27 cellular contexts compared by ENCODE assay signal in genomic region chr11:57440744-57441414, GRCh38. TPM values are rescaled to one million over a fixed set of nuclear protein-coding genes. Genes with fewer than 3 reads are reported as not detected.
DNase-seq lines count a peak whose midpoint lies in the region; ATAC-seq, FAIRE-seq and TF ChIP-seq lines count a peak whose summit lies in the region.
"Had no signal": no experiment of that assay in that cellular context is flagged by ENCODE, and none has a peak within 500 bp of the region (broad histone marks: within the 10 kb centered on the region; RNA-seq: fewer than 3 reads in every experiment).

No MANE protein-coding gene starts in this region.

- H3K36me3 ChIP-seq in bronchial epithelial cell (ENCODE audit: control insufficient read depth, insufficient read depth, low read length) (no peaks in the 10 kb centered on the region), colonic mucosa (no peaks in the 10 kb centered on the region)
- H3K36me3 ChIP-seq: BLaER1 treated with 17β-estradiol and CSF1 and Interleukin-3, amounts not matched to agents 10 nM and 100 nM; brain microvascular endothelial cell; SJCRH30; tibial nerve had no signal

- H3K9me3 ChIP-seq in colonic mucosa = no peaks in the 10 kb centered on the region
- H3K9me3 ChIP-seq: BLaER1 treated with 17β-estradiol and CSF1 and Interleukin-3, amounts not matched to agents 10 nM and 100 nM; Caco-2; SJCRH30; tibial nerve had no signal

- TF ChIP-seq CTCF in bronchial epithelial cell (IDR thresholded peaks at IDR 0.05; ENCODE audit: insufficient read depth, low read length, severe bottlenecking) (no peak), colonic mucosa (IDR thresholded peaks at IDR 0.05) (no peak)

- H3K4me3 ChIP-seq in bronchial epithelial cell (ENCODE audit: low read depth, low read length) = no peak overlapping the region
- H3K4me3 ChIP-seq in colonic mucosa = no peak overlapping the region
- H3K4me3 ChIP-seq: BLaER1 treated with 17β-estradiol and CSF1 and Interleukin-3, amounts not matched to agents 10 nM and 100 nM; GM12878; SJCRH30; skin epidermis; tibial nerve had no signal

- DNase-seq in DMS79 (lab: John Stamatoyannopoulos, UW) = peak; percentile 70
- peak; percentile 80 for DNase-seq in NCI-H2029 treated with DMSO at 0.1 percent for 48 hours (lab: John Stamatoyannopoulos, UW)
- DNase-seq in bronchial epithelial cell (ENCODE audit: low read depth) = no peak
- DNase-seq in stimulated activated effector memory CD8-positive, alpha-beta T cell treated with anti-CD3 and anti-CD28 coated beads, Interleukin-12 subunit alpha, Interleukin-12 subunit beta, amount 100 ng/mL, for 72 hours (ENCODE audit: low spot score in 2 of 2) = no peak
- no peak for DNase-seq in colonic mucosa
- no peak for DNase-seq in NK-92 treated with Interleukin-12 subunit alpha and Interleukin-12 subunit beta, amount 100 ng/mL, for 24 hours (lab: John Stamatoyannopoulos, UW)
- DNase-seq: activated naive CD4-positive, alpha-beta T cell treated with anti-CD3 and anti-CD28 coated beads, Interleukin-2, amount 50 U/mL, for 16 hours; amniotic stem cell; brain microvascular endothelial cell; Caco-2; EL; naive thymus-derived CD8-positive, alpha-beta T cell; NCI-H2171; NCI-H524; occipital lobe; SJCRH30; stimulated activated naive CD8-positive, alpha-beta T cell treated with anti-CD3 and anti-CD28 coated beads, Interleukin-15, amount 100 ng/mL, for 72 hours had no signal

- no peak overlapping the region for H3K9ac ChIP-seq in colonic mucosa (ENCODE audit: low read depth in 2 of 2, low read length in 2 of 2)
- H3K9ac ChIP-seq: BLaER1 treated with 17β-estradiol and CSF1 and Interleukin-3, amounts not matched to agents 10 nM and 100 nM had no signal

- no peak overlapping the region for H3K4me3 Mint-ChIP-seq in stimulated activated effector memory CD8-positive, alpha-beta T cell treated with anti-CD3 and anti-CD28 coated beads, Interleukin-12 subunit alpha, Interleukin-12 subunit beta, amount 100 ng/mL, for 72 hours
- H3K4me3 Mint-ChIP-seq: naive thymus-derived CD8-positive, alpha-beta T cell; stimulated activated naive CD8-positive, alpha-beta T cell treated with anti-CD3 and anti-CD28 coated beads, Interleukin-15, amount 100 ng/mL, for 72 hours had no signal

- intact Hi-C loops in colonic mucosa (cut with DNase I) = no loop called here

- peak overlapping the region; percentile 39 for H3K27ac Mint-ChIP-seq in stimulated activated effector memory CD8-positive, alpha-beta T cell treated with anti-CD3 and anti-CD28 coated beads, Interleukin-12 subunit alpha, Interleukin-12 subunit beta, amount 100 ng/mL, for 72 hours

- H3K27me3 ChIP-seq in bronchial epithelial cell (ENCODE audit: control insufficient read depth, insufficient read depth, low read length) = no peaks in the 10 kb centered on the region
- H3K27me3 ChIP-seq in colonic mucosa = no peaks in the 10 kb centered on the region
- H3K27me3 ChIP-seq: BLaER1 treated with 17β-estradiol and CSF1 and Interleukin-3, amounts not matched to agents 10 nM and 100 nM; brain microvascular endothelial cell; SJCRH30; tibial nerve had no signal

- H3K4me1 Mint-ChIP-seq in stimulated activated effector memory CD8-positive, alpha-beta T cell treated with anti-CD3 and anti-CD28 coated beads, Interleukin-12 subunit alpha, Interleukin-12 subunit beta, amount 100 ng/mL, for 72 hours = no peaks in the 10 kb centered on the region
- H3K4me1 Mint-ChIP-seq: naive thymus-derived CD8-positive, alpha-beta T cell; stimulated activated naive CD8-positive, alpha-beta T cell treated with anti-CD3 and anti-CD28 coated beads, Interleukin-15, amount 100 ng/mL, for 72 hours had no signal

- no peaks in the 10 kb centered on the region for H3K36me3 Mint-ChIP-seq in stimulated activated effector memory CD8-positive, alpha-beta T cell treated with anti-CD3 and anti-CD28 coated beads, Interleukin-12 subunit alpha, Interleukin-12 subunit beta, amount 100 ng/mL, for 72 hours
- H3K36me3 Mint-ChIP-seq: naive thymus-derived CD8-positive, alpha-beta T cell had no signal

- H3K27ac ChIP-seq in colonic mucosa = no peak overlapping the region
- H3K27ac ChIP-seq: BLaER1 treated with 17β-estradiol and CSF1 and Interleukin-3, amounts not matched to agents 10 nM and 100 nM; brain microvascular endothelial cell; SJCRH30; skin epidermis; tibial nerve had no signal

- peak; percentile 40 for FAIRE-seq in bronchial epithelial cell (lab: Jason Lieb, UNC)
- FAIRE-seq: GM12878, H1, islet of Langerhans had no signal

- H3K9me3 Mint-ChIP-seq in stimulated activated effector memory CD8-positive, alpha-beta T cell treated with anti-CD3 and anti-CD28 coated beads, Interleukin-12 subunit alpha, Interleukin-12 subunit beta, amount 100 ng/mL, for 72 hours = no peaks in the 10 kb centered on the region
- H3K9me3 Mint-ChIP-seq: naive thymus-derived CD8-positive, alpha-beta T cell; stimulated activated naive CD8-positive, alpha-beta T cell treated with anti-CD3 and anti-CD28 coated beads, Interleukin-15, amount 100 ng/mL, for 72 hours had no signal

- no peaks in the 10 kb centered on the region for H3K4me1 ChIP-seq in colonic mucosa
- H3K4me1 ChIP-seq: BLaER1 treated with 17β-estradiol and CSF1 and Interleukin-3, amounts not matched to agents 10 nM and 100 nM; SJCRH30; tibial nerve had no signal

- ATAC-seq in stimulated activated effector memory CD8-positive, alpha-beta T cell treated with anti-CD3 and anti-CD28 coated beads, Interleukin-12 subunit alpha, Interleukin-12 subunit beta, amount 100 ng/mL, for 72 hours = no peak
- no peak for ATAC-seq in GM18867 (IDR thresholded peaks at IDR 0.05; ENCODE audit: unreplicated experiment)
- ATAC-seq: GM12878; naive thymus-derived CD8-positive, alpha-beta T cell; stimulated activated naive CD8-positive, alpha-beta T cell treated with anti-CD3 and anti-CD28 coated beads, Interleukin-15, amount 100 ng/mL, for 72 hours had no signal

RNA-seq across cellular contexts. Expression of gene SLC43A3, which starts 14.0 kb away (rescaled TPM):
- total RNA-seq in bronchial epithelial cell = 1.8 and 3.2 TPM in 2 replicates
- total RNA-seq in colonic mucosa = 10 to 100 TPM; 10.6 to 21.4 TPM
- total RNA-seq: Caco-2 had no signal

RNA-seq across cellular contexts. Expression of gene RTN4RL2, which starts 19.4 kb away (rescaled TPM):
- total RNA-seq in bronchial epithelial cell (not detected in 2 replicates), colonic mucosa (under 1 TPM; 0.54 to 0.82 TPM)
- total RNA-seq: naive thymus-derived CD8-positive, alpha-beta T cell had no signal

RNA-seq across cellular contexts. Expression of gene PRG2, which starts 50.4 kb away (rescaled TPM):
- total RNA-seq in bronchial epithelial cell (under 0.01 TPM in 1 of 2 replicates, not detected in the other), colonic mucosa (not detected)
- total RNA-seq: Caco-2; glomerular endothelial cell; H1; naive thymus-derived CD8-positive, alpha-beta T cell; occipital lobe; SJCRH30 had no signal

RNA-seq across cellular contexts. Expression of gene PRG3, which starts 59.9 kb away (rescaled TPM):
- total RNA-seq in bronchial epithelial cell (not detected in 2 replicates), colonic mucosa (not detected)
- total RNA-seq: Caco-2; glomerular endothelial cell; GM12878; H1; lower leg skin; M059J; naive thymus-derived CD8-positive, alpha-beta T cell; SJCRH30; tibial nerve had no signal

Comparison
In these comparisons a context has a peak if more than half of its experiments do, and no peak if none do; other contexts are left out.
1. DNase-seq: peak in DMS79 (single experiment) and NCI-H2029 treated with DMSO at 0.1 percent for 48 hours (single experiment); none in bronchial epithelial cell (single experiment), stimulated activated effector memory CD8-positive, alpha-beta T cell treated with anti-CD3 and anti-CD28 coated beads, Interleukin-12 subunit alpha, Interleukin-12 subunit beta, amount 100 ng/mL, for 72 hours (0 of 2), colonic mucosa (single experiment) and NK-92 treated with Interleukin-12 subunit alpha and Interleukin-12 subunit beta, amount 100 ng/mL, for 24 hours (single experiment).